Comparison of ENCODE assay signal across 33 cellular contexts in genomic region chr5:66629446-66629845, GRCh38.
"Had no signal": no experiment of that assay in that cellular context is flagged by ENCODE, and none has a peak within 500 bp of the region (broad histone marks: within the 10 kb centered on the region; RNA-seq: fewer than 3 reads in every experiment).

No MANE protein-coding gene starts in this region.

- H3K27ac ChIP-seq: ascending aorta, brain microvascular endothelial cell, coronary artery, esophagus muscularis mucosa, foreskin keratinocyte, gastrocnemius medialis had no signal

- FAIRE-seq: bronchial epithelial cell had no signal

- H3K9me3 ChIP-seq: ascending aorta, esophagus muscularis mucosa, gastrocnemius medialis, heart left ventricle had no signal

- H3K27me3 Mint-ChIP-seq: activated naive CD8-positive, alpha-beta T cell; dendritic cell treated with granulocyte-macrophage colony-stimulating factor and Interleukin-4, amounts not matched to agents 40 ng/mL and 50 ng/mL, for 4 days had no signal

- H3K27me3 ChIP-seq: ascending aorta, brain microvascular endothelial cell, esophagus muscularis mucosa, foreskin keratinocyte, gastrocnemius medialis, heart left ventricle had no signal

- H3K36me3 Mint-ChIP-seq: activated naive CD8-positive, alpha-beta T cell had no signal

- H3K4me1 Mint-ChIP-seq: activated CD4-positive, alpha-beta memory T cell treated with anti-CD3 and anti-CD28 coated beads, Interleukin-2, amount 10 ng/mL, durations not matched to agents 7 days and 5 days; activated CD4-positive, alpha-beta T cell treated with anti-CD3 and anti-CD28 coated beads for 36 hours; activated CD4-positive, alpha-beta T cell treated with anti-CD3 and anti-CD28 coated beads, Interleukin-2, amount 10 ng/mL, durations not matched to agents 7 days and 5 days; activated T-helper 17 cell treated with anti-CD3 and anti-CD28 coated beads, Interleukin-2, amount 50 U/mL, for 72 hours; central memory CD8-positive, alpha-beta T cell; T-helper 17 cell had no signal

- DNase-seq: activated CD4-positive, alpha-beta memory T cell treated with anti-CD3 and anti-CD28 coated beads, Interleukin-2, amount 10 ng/mL, durations not matched to agents 7 days and 5 days; activated CD4-positive, alpha-beta T cell treated with anti-CD3 and anti-CD28 coated beads for 36 hours; activated CD4-positive, alpha-beta T cell treated with anti-CD3 and anti-CD28 coated beads, Interleukin-2, amount 10 ng/mL, durations not matched to agents 7 days and 5 days; activated CD4-positive, alpha-beta T cell treated with anti-CD3 and anti-CD28 coated beads, Interleukin-2, amount 50 U/mL, for 4 hours; activated CD4-positive, CD25-positive, alpha-beta regulatory T cell; activated CD4-positive, CD25-positive, alpha-beta regulatory T cell treated with anti-CD3 and anti-CD28 coated beads, Interleukin-2, amount 50 U/mL, for 72 hours; activated CD8-positive, alpha-beta memory T cell treated with anti-CD3 and anti-CD28 coated beads, Interleukin-2, amount 50 U/mL, for 48 hours; activated effector memory CD4-positive, alpha-beta T cell treated with Interleukin-2 at 50 U/mL for 16 hours; activated gamma-delta T cell treated with Interleukin-2 at 50 U/mL for 16 hours; activated naive CD4-positive, alpha-beta T cell treated with anti-CD3 and anti-CD28 coated beads, Interleukin-2, amount 50 U/mL, for 16 hours; activated naive CD4-positive, alpha-beta T cell treated with Interleukin-2 at 50 U/mL for 16 hours; activated T-cell treated with anti-CD3 and anti-CD28 coated beads for 4 hours; activated T-cell treated with anti-CD3 and anti-CD28 coated beads, Interleukin-2, amount 50 U/mL, for 4 hours; brain microvascular endothelial cell; effector CD4-positive, alpha-beta T cell; effector memory CD8-positive, alpha-beta T cell; erythroblast; foreskin keratinocyte; gastrocnemius medialis; glutamatergic neuron; heart left ventricle; T-helper 1 cell; T-helper 17 cell; T1000 had no signal

- H3K27ac Mint-ChIP-seq: activated CD4-positive, alpha-beta memory T cell treated with anti-CD3 and anti-CD28 coated beads, Interleukin-2, amount 10 ng/mL, durations not matched to agents 7 days and 5 days; activated CD4-positive, alpha-beta T cell treated with anti-CD3 and anti-CD28 coated beads for 36 hours; activated CD4-positive, alpha-beta T cell treated with anti-CD3 and anti-CD28 coated beads, Interleukin-2, amount 10 ng/mL, durations not matched to agents 7 days and 5 days; activated naive CD8-positive, alpha-beta T cell; activated T-helper 17 cell treated with anti-CD3 and anti-CD28 coated beads, Interleukin-2, amount 50 U/mL, for 72 hours; dendritic cell treated with granulocyte-macrophage colony-stimulating factor and Interleukin-4, amounts not matched to agents 40 ng/mL and 50 ng/mL, for 4 days; effector memory CD8-positive, alpha-beta T cell; T-helper 17 cell; T-helper 2 cell treated with Interferon-gamma antibody and Interleukin-4, amounts not matched to agents 5 μg/mL and 100 μg/mL, for 36 hours had no signal

- H3K4me3 ChIP-seq: ascending aorta, coronary artery, esophagus muscularis mucosa, gastrocnemius medialis, heart left ventricle had no signal

- H3K9me3 Mint-ChIP-seq: activated CD4-positive, alpha-beta memory T cell treated with anti-CD3 and anti-CD28 coated beads, Interleukin-2, amount 10 ng/mL, durations not matched to agents 7 days and 5 days; activated CD4-positive, alpha-beta T cell treated with anti-CD3 and anti-CD28 coated beads, Interleukin-2, amount 10 ng/mL, durations not matched to agents 7 days and 5 days; activated T-cell treated with anti-CD3 and anti-CD28 coated beads, Interleukin-2, amount 50 U/mL, for 4 hours; activated T-helper 17 cell treated with anti-CD3 and anti-CD28 coated beads, Interleukin-2, amount 50 U/mL, for 72 hours; central memory CD8-positive, alpha-beta T cell; dendritic cell treated with granulocyte-macrophage colony-stimulating factor and Interleukin-4, amounts not matched to agents 40 ng/mL and 50 ng/mL, for 4 days; effector memory CD8-positive, alpha-beta T cell; T-helper 2 cell treated with Interferon-gamma antibody and Interleukin-4, amounts not matched to agents 5 μg/mL and 100 μg/mL, for 36 hours had no signal

- H3K36me3 ChIP-seq: ascending aorta, brain microvascular endothelial cell, esophagus muscularis mucosa, gastrocnemius medialis, heart left ventricle had no signal

- H3K4me3 Mint-ChIP-seq: activated CD4-positive, alpha-beta memory T cell treated with anti-CD3 and anti-CD28 coated beads, Interleukin-2, amount 10 ng/mL, durations not matched to agents 7 days and 5 days; activated CD4-positive, alpha-beta T cell treated with anti-CD3 and anti-CD28 coated beads for 36 hours; activated CD4-positive, alpha-beta T cell treated with anti-CD3 and anti-CD28 coated beads, Interleukin-2, amount 10 ng/mL, durations not matched to agents 7 days and 5 days; activated naive CD8-positive, alpha-beta T cell; activated T-cell treated with anti-CD3 and anti-CD28 coated beads, Interleukin-2, amount 50 U/mL, for 4 hours; activated T-helper 17 cell treated with anti-CD3 and anti-CD28 coated beads, Interleukin-2, amount 50 U/mL, for 72 hours; central memory CD8-positive, alpha-beta T cell; dendritic cell treated with granulocyte-macrophage colony-stimulating factor and Interleukin-4, amounts not matched to agents 40 ng/mL and 50 ng/mL, for 4 days; effector memory CD8-positive, alpha-beta T cell; T-helper 17 cell; T-helper 2 cell treated with Interferon-gamma antibody and Interleukin-4, amounts not matched to agents 5 μg/mL and 100 μg/mL, for 36 hours had no signal

- H3K4me1 ChIP-seq: ascending aorta, foreskin keratinocyte, gastrocnemius medialis had no signal
